8 cellular contexts compared by ENCODE assay signal in the genomic region with DNA sequence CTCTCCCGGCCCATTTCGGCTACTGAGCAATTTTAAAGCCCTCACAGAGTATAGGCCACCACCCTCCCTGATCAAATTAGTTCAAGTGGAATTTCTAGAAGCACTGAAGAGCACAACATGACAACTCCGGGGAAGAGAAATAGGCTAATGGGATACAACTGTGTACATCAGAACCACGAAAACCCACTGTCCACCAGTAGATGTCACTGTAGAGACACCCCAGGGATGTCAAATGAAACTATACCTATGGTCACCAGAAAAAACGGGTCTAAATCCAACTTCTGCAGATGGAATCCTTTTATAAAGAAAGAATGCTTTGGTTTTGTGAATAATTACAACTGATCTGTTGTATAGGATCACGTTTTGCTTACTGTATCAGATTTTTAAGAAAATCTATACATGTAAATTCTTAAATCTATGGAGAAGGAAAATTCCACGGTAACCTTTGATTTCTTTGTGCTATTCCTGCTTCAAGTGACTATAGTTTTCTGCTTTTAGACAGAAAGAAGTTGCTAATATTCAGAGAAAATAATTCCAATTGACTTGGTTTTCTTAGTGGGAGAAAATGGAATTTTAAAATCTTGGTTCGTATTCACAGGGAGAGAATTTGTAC. TPM values are rescaled to one million over a fixed set of nuclear protein-coding genes. Genes with fewer than 3 reads are reported as not detected.
DNase-seq lines count a peak whose midpoint lies in the region; ATAC-seq and TF ChIP-seq lines count a peak whose summit lies in the region.

No MANE protein-coding gene starts in this region.

- no peaks in the 10 kb centered on the region for H3K4me1 ChIP-seq in CD4-positive, alpha-beta memory T cell (ENCODE audit: insufficient read depth, low read length)

- no peak overlapping the region for H3K27ac ChIP-seq in CD4-positive, alpha-beta memory T cell (ENCODE audit: low read depth, low read length)

- ATAC-seq in GM19351 (IDR thresholded peaks at IDR 0.05; ENCODE audit: unreplicated experiment) = peak; percentile 91
- ATAC-seq in esophagus mucosa = peak; percentile 71
- ATAC-seq in omental fat pad (ENCODE audit: low FRiP score) = no peak

- H3K36me3 Mint-ChIP-seq in CD4-positive, alpha-beta memory T cell = peaks cover 25 to 70% of the 10 kb centered on the region in 2 donors
- H3K36me3 Mint-ChIP-seq in activated CD4-positive, alpha-beta T cell treated with anti-CD3 and anti-CD28 coated beads, Interleukin-2, amount 10 ng/mL, durations not matched to agents 24 days and 14 days (ENCODE audit: low read depth) = peaks cover 51% of the 10 kb centered on the region

- H3K27me3 Mint-ChIP-seq in CD4-positive, alpha-beta memory T cell = no peaks in the 10 kb centered on the region
- no peaks in the 10 kb centered on the region for H3K27me3 Mint-ChIP-seq in activated CD4-positive, alpha-beta T cell treated with anti-CD3 and anti-CD28 coated beads, Interleukin-2, amount 10 ng/mL, durations not matched to agents 24 days and 14 days

- H3K4me3 Mint-ChIP-seq in CD4-positive, alpha-beta memory T cell = no peak overlapping the region
- no peak overlapping the region for H3K4me3 Mint-ChIP-seq in activated CD4-positive, alpha-beta T cell treated with anti-CD3 and anti-CD28 coated beads, Interleukin-2, amount 10 ng/mL, durations not matched to agents 24 days and 14 days

- peaks cover 5 to 19% (median 12%) of the 10 kb centered on the region in 4 donors for H3K4me1 Mint-ChIP-seq in CD4-positive, alpha-beta memory T cell
- peaks cover 23% of the 10 kb centered on the region for H3K4me1 Mint-ChIP-seq in activated CD4-positive, alpha-beta T cell treated with anti-CD3 and anti-CD28 coated beads, Interleukin-2, amount 10 ng/mL, durations not matched to agents 24 days and 14 days

- TF ChIP-seq CTCF in omental fat pad (IDR thresholded peaks at IDR 0.05) = no peak

- H3K36me3 ChIP-seq in CD4-positive, alpha-beta memory T cell (ENCODE audit: insufficient read depth, low read length) = peaks cover 38% of the 10 kb centered on the region

- no peaks in the 10 kb centered on the region for H3K9me3 ChIP-seq in CD4-positive, alpha-beta memory T cell (ENCODE audit: control insufficient read depth in 1 of 2, low read length in 2 of 2)

- H3K27me3 ChIP-seq in CD4-positive, alpha-beta memory T cell (ENCODE audit: insufficient read depth, low read length) = no peaks in the 10 kb centered on the region

- CTCF ChIA-PET in CD4-positive, alpha-beta memory T cell (lab: Charles Lee; ENCODE audit: partially characterized antibody) = no interaction called here

- intact Hi-C loops in CD4-positive, alpha-beta memory T cell (cut with micrococcal nuclease) = loop anchor here (1.0 kb wide), 1 partner anchor 344 kb away; no protein-coding TSS in a partner anchor
- intact Hi-C loops in activated CD4-positive, alpha-beta T cell treated with anti-CD3 and anti-CD28 coated beads, Interleukin-2, amount 10 ng/mL, durations not matched to agents 24 days and 14 days (cut with micrococcal nuclease) = loop anchor here (2.0 kb wide), 1 partner anchor 344 kb away; no protein-coding TSS in a partner anchor

- POLR2A ChIA-PET in CD4-positive, alpha-beta memory T cell (lab: Charles Lee; ENCODE audit: partially characterized antibody) = no interaction called here

- peaks cover 0 to 2% (median 0%) of the 10 kb centered on the region in 8 donors for H3K9me3 Mint-ChIP-seq in CD4-positive, alpha-beta memory T cell
- H3K9me3 Mint-ChIP-seq in activated CD4-positive, alpha-beta T cell treated with anti-CD3 and anti-CD28 coated beads, Interleukin-2, amount 10 ng/mL, durations not matched to agents 24 days and 14 days = no peaks in the 10 kb centered on the region

- peak overlapping the region; percentile 24 to 91 (median 47) for H3K27ac Mint-ChIP-seq in CD4-positive, alpha-beta memory T cell
- H3K27ac Mint-ChIP-seq in activated CD4-positive, alpha-beta T cell treated with anti-CD3 and anti-CD28 coated beads, Interleukin-2, amount 10 ng/mL, durations not matched to agents 24 days and 14 days = peak overlapping the region; percentile 35

- peak in 4 of 5 donors; percentile 28 to 42 (median 39) for DNase-seq in CD4-positive, alpha-beta memory T cell
- DNase-seq in NCI-H146 treated with DMSO at 0.1 percent for 48 hours (lab: John Stamatoyannopoulos, UW; ENCODE audit: unreplicated experiment) (peak; percentile 12), myocyte (ENCODE audit: low read depth) (peak; percentile 56), DMS153 (lab: John Stamatoyannopoulos, UW) (no peak), omental fat pad (ENCODE audit: low spot score) (no peak)
- peak; percentile 78 for DNase-seq in activated CD4-positive, alpha-beta T cell treated with anti-CD3 and anti-CD28 coated beads, Interleukin-2, amount 10 ng/mL, durations not matched to agents 24 days and 14 days

- H3K4me3 ChIP-seq in CD4-positive, alpha-beta memory T cell (ENCODE audit: low read length in 2 of 2) = no peak overlapping the region

RNA-seq across cellular contexts. Expression of gene MAP3K15, which starts 29.5 kb away (rescaled TPM):
- not detected for total RNA-seq in CD4-positive, alpha-beta memory T cell
- not detected for polyA plus RNA-seq in CD4-positive, alpha-beta memory T cell
- 0.31 and 0.37 TPM in 2 replicates for total RNA-seq in activated CD4-positive, alpha-beta T cell treated with anti-CD3 and anti-CD28 coated beads, Interleukin-2, amount 10 ng/mL, durations not matched to agents 24 days and 14 days
- total RNA-seq in esophagus mucosa (not detected), myocyte (not detected in 2 replicates), omental fat pad (under 1 TPM in 3 of 4 donors, not detected in 1; 0.24 to 0.37 (median 0.25) TPM)
- polyA plus RNA-seq in myocyte (2012) = 0.06 TPM

Comparison
In these comparisons a context has a peak if more than half of its experiments do, and no peak if none do; other contexts are left out.
1. DNase-seq: peak in CD4-positive, alpha-beta memory T cell (4 of 5), NCI-H146 treated with DMSO at 0.1 percent for 48 hours (single experiment), activated CD4-positive, alpha-beta T cell treated with anti-CD3 and anti-CD28 coated beads, Interleukin-2, amount 10 ng/mL, durations not matched to agents 24 days and 14 days (single experiment) and myocyte (single experiment); none in DMS153 (single experiment) and omental fat pad (single experiment).